Comparison of ENCODE assay signal across 15 cellular contexts in the genomic region with DNA sequence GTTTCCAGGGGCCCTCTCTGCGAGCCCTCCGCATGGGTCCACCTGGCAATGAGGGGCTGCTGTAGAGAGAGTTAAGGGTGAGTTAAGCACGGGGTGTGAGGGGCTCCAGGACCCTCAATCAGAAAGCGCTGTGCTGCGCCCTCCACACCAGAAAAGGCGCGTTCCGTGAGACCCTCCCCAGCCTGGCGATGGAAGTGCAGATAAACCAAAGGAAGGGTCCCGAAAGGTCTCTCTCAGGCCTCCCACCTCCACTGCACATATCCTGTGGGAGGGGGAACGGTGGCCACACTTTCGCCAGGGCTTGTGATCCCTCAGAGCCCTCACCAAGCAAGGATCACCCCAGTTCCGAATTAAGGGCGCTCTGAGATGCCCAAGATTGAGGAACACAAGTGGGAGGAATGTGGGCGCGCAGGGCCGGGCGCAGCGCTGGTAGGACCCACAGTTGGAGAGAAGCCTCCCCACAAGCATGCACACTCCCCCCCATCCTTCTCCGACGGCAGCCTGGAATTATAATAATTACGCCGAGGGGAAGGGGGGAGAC. TPM values are rescaled to one million over a fixed set of nuclear protein-coding genes. Genes with fewer than 3 reads are reported as not detected.
DNase-seq lines count a peak whose midpoint lies in the region; ATAC-seq, FAIRE-seq and TF ChIP-seq lines count a peak whose summit lies in the region.
"Had no signal": no experiment of that assay in that cellular context is flagged by ENCODE, and none has a peak within 500 bp of the region (broad histone marks: within the 10 kb centered on the region; RNA-seq: fewer than 3 reads in every experiment).

No MANE protein-coding gene starts in this region.

- H3K36me3 ChIP-seq in breast epithelium (no peaks in the 10 kb centered on the region), ectodermal cell (ENCODE audit: control insufficient read depth, insufficient read depth, low read length) (no peaks in the 10 kb centered on the region)

- H3K9me3 ChIP-seq in breast epithelium (no peaks in the 10 kb centered on the region), ectodermal cell (ENCODE audit: control insufficient read depth, low read length) (no peaks in the 10 kb centered on the region)

- H3K4me1 ChIP-seq in breast epithelium: no peaks in the 10 kb centered on the region
- H3K4me1 ChIP-seq in ectodermal cell (ENCODE audit: control insufficient read depth, insufficient read depth, low read length): peaks cover 49% of the 10 kb centered on the region

- H3K4me3 Mint-ChIP-seq in MCF 10A (ENCODE audit: unreplicated experiment) (no peak overlapping the region), naive B cell (peak overlapping the region in 7 of 8 donors; percentile 42 to 84 (median 75))

- H3K9me3 Mint-ChIP-seq in MCF 10A (ENCODE audit: unreplicated experiment): no peaks in the 10 kb centered on the region
- H3K9me3 Mint-ChIP-seq in naive B cell: peaks cover 0 to 3% (median 0%) of the 10 kb centered on the region in 7 donors

- TF ChIP-seq CTCF in breast epithelium (IDR thresholded peaks at IDR 0.05) (no peak), MCF 10A (IDR thresholded peaks at IDR 0.05; ENCODE audit: unreplicated experiment) (no peak)

- FAIRE-seq in urothelium cell line (lab: Jason Lieb, UNC) (no peak), GM12891 (lab: Jason Lieb, UNC) (no peak)

- H3K4me1 Mint-ChIP-seq in MCF 10A (ENCODE audit: insufficient read depth, unreplicated experiment) (peaks cover 10% of the 10 kb centered on the region), naive B cell (peaks cover 36 to 41% (median 37%) of the 10 kb centered on the region in 3 donors)

- peaks cover 4% of the 10 kb centered on the region for H3K36me3 Mint-ChIP-seq in MCF 10A (ENCODE audit: insufficient read depth, unreplicated experiment)
- no peaks in the 10 kb centered on the region for H3K36me3 Mint-ChIP-seq in naive B cell

- H3K27me3 Mint-ChIP-seq in MCF 10A (ENCODE audit: insufficient read depth, unreplicated experiment) (peaks cover 37% of the 10 kb centered on the region), naive B cell (peaks cover 22 to 78% (median 66%) of the 10 kb centered on the region in 3 donors)

- no peak for TF ChIP-seq POLR2A in breast epithelium (IDR thresholded peaks at IDR 0.05)
- no peak for TF ChIP-seq POLR2A in GM12891 (IDR thresholded peaks at IDR 0.05; ENCODE audit: low read depth, low read length)

- no TSS peak for BruUV-seq in MCF 10A (replicated peaks; lab: Mats Ljungman, UMichigan)

- 8 to 12% methylated on average over 23 of the region's 23 CpGs for WGBS in ectodermal cell, 2 experiments

- H3K27ac Mint-ChIP-seq in MCF 10A (ENCODE audit: low read depth, unreplicated experiment) (no peak overlapping the region), naive B cell (no peak overlapping the region)

- H3K27ac ChIP-seq in breast epithelium: no peak overlapping the region
- no peak overlapping the region for H3K27ac ChIP-seq in ectodermal cell (ENCODE audit: insufficient read depth, low read depth, low read length, poor library complexity, severe bottlenecking)

- H3K27me3 ChIP-seq in breast epithelium: peaks cover 3 to 60% of the 10 kb centered on the region in 2 donors
- peaks cover 96% of the 10 kb centered on the region for H3K27me3 ChIP-seq in ectodermal cell (ENCODE audit: control insufficient read depth, insufficient read depth, low read length, poor library complexity, severe bottlenecking)

- ATAC-seq in naive B cell (ENCODE audit: low read depth in 2 of 2) (no peak), HG03039 (IDR thresholded peaks at IDR 0.05; ENCODE audit: unreplicated experiment) (no peak)
- ATAC-seq: left colon had no signal

- CTCF ChIA-PET in MCF 10A (lab: Yijun Ruan, JAX): interaction anchor here (1.2 kb wide), 1 partner anchor 9 kb away, joined by 4 read pairs; no protein-coding TSS in a partner anchor

- POLR2A ChIA-PET in MCF 10A (lab: Yijun Ruan, JAX): no interaction called here

- intact Hi-C loops in breast epithelium (cut with DNase I; ENCODE audit: low total_unique reads): no loop called here
- intact Hi-C loops in MCF 10A (cut with micrococcal nuclease): no loop called here

- H3K4me3 ChIP-seq in breast epithelium: peak overlapping the region in 1 of 3 donors; percentile 66
- peak overlapping the region; percentile 45 for H3K4me3 ChIP-seq in ectodermal cell (ENCODE audit: insufficient read depth, low read depth, low read length)

- peak; percentile 1 to 25 for DNase-seq in breast epithelium (ENCODE audit: low spot score in 2 of 2)
- DNase-seq in MCF 10A (ENCODE audit: unreplicated experiment): no peak
- no peak for DNase-seq in naive B cell
- peak; percentile 3 for DNase-seq in urothelium cell line (ENCODE audit: low spot score)
- no peak for DNase-seq in GM12891 (ENCODE audit: insufficient read length, low spot score)
- DNase-seq in NCI-H2081 treated with DMSO at 0.1 percent for 48 hours (lab: John Stamatoyannopoulos, UW): no peak
- DNase-seq: central memory CD4-positive, alpha-beta T cell; left colon; NCI-H1105 treated with DMSO at 0.1 percent for 48 hours; NCI-H446 treated with DMSO at 0.1 percent for 48 hours; stimulated activated naive CD4-positive, alpha-beta T cell treated with Interleukin-2 at 50 U/mL for 16 hours had no signal

TF ChIP-seq in GM12891, 5 proteins besides CTCF, POLR2A, EP300 and RAD21:
- no peak for TF ChIP-seq SPI1 (IDR thresholded peaks at IDR 0.05; ENCODE audit: low read depth, low read length)
- TF ChIP-seq POU2F2 (IDR thresholded peaks at IDR 0.05; ENCODE audit: low read depth, low read length): no peak
- TF ChIP-seq TAF1 (IDR thresholded peaks at IDR 0.05; ENCODE audit: low read depth, low read length): no peak

RNA-seq across cellular contexts. Expression of a gene that starts 1.1 kb away (rescaled TPM):
- total RNA-seq in breast epithelium (under 1 TPM in 1 of 3 donors, not detected in 2; 0.29 TPM), MCF 10A (2022) (0.10 TPM in 1 of 2 replicates, not detected in the other)
- 23.5 TPM for polyA plus RNA-seq in ectodermal cell (2013, experiment 1 of 4)
- polyA plus RNA-seq in ectodermal cell (2013, experiment 2 of 4): 18.5 TPM
- 18.4 TPM for polyA plus RNA-seq in ectodermal cell (2013, experiment 3 of 4)
- 20.8 TPM for polyA plus RNA-seq in ectodermal cell (2013, experiment 4 of 4)
- polyA plus RNA-seq in naive B cell (ENCODE audit: low read depth in 6 of 6): not detected
- polyA plus RNA-seq in GM12891 (2012; ENCODE audit: low read depth, missing spikeins): not detected
- total RNA-seq: skeletal muscle tissue had no signal
- polyA plus RNA-seq: AG04450 had no signal

Comparison
In these comparisons a context has a peak if more than half of its experiments do, and no peak if none do; other contexts are left out.
1. DNase-seq: peak in breast epithelium (2 of 2) and urothelium cell line (single experiment); none in MCF 10A (single experiment), naive B cell (single experiment), GM12891 (single experiment) and NCI-H2081 treated with DMSO at 0.1 percent for 48 hours (single experiment).